9 cellular contexts compared by ENCODE assay signal in genomic region chr4:55947254-55947882, GRCh38. TPM values are rescaled to one million over a fixed set of nuclear protein-coding genes. Genes with fewer than 3 reads are reported as not detected.
DNase-seq lines count a peak whose midpoint lies in the region; ATAC-seq, FAIRE-seq and TF ChIP-seq lines count a peak whose summit lies in the region.
"Had no signal": no experiment of that assay in that cellular context is flagged by ENCODE, and none has a peak within 500 bp of the region (broad histone marks: within the 10 kb centered on the region; RNA-seq: fewer than 3 reads in every experiment).

No MANE protein-coding gene starts in this region.

- no peak for DNase-seq in CD4-positive, alpha-beta T cell
- DNase-seq in GM19239 (ENCODE audit: insufficient read length, low spot score) (no peak), T-helper 17 cell (no peak), fibroblast of villous mesenchyme (ENCODE audit: low read depth) (peak; percentile 80), T-helper 9 cell (no peak), nephron progenitor cell (no peak)
- DNase-seq in stimulated activated naive B cell treated with anti-CD40 and anti-IgM and Interleukin-4, amounts not matched to agents 10 μg/mL and 1 μg/mL and 100 μg/mL, for 72 hours = peak; percentile 34

- TF ChIP-seq CTCF in CD4-positive, alpha-beta T cell (IDR thresholded peaks at IDR 0.05) = no peak
- no peak for TF ChIP-seq CTCF in fibroblast of villous mesenchyme (IDR thresholded peaks at IDR 0.05; ENCODE audit: insufficient read depth, low read depth, low read length)
- TF ChIP-seq CTCF in nephron progenitor cell (IDR thresholded peaks at IDR 0.05) = no peak

- CTCF ChIA-PET in CD4-positive, alpha-beta T cell (lab: Charles Lee) = interaction anchor here (0.5 to 3.0 kb wide), 7 partner anchors 10 to 96 kb away, joined by 3 to 22 read pairs (median 9); no protein-coding TSS in a partner anchor

- peak overlapping the region; percentile 79 for H3K27ac ChIP-seq in CD4-positive, alpha-beta T cell (ENCODE audit: low read depth, low read length)

- FAIRE-seq in GM19239 (lab: Jason Lieb, UNC) = peak; percentile 90

- H3K27ac Mint-ChIP-seq in CD4-positive, alpha-beta T cell = peak overlapping the region; percentile 96
- peak overlapping the region; percentile 99 for H3K27ac Mint-ChIP-seq in T-helper 17 cell
- H3K27ac Mint-ChIP-seq in stimulated activated naive B cell treated with anti-CD40 and anti-IgM and Interleukin-4, amounts not matched to agents 10 μg/mL and 1 μg/mL and 100 μg/mL, for 72 hours = peak overlapping the region; percentile 98
- no peak overlapping the region for H3K27ac Mint-ChIP-seq in nephron progenitor cell

- intact Hi-C loops in CD4-positive, alpha-beta T cell (cut with DNase I, micrococcal nuclease) = loop anchor here (5.0 to 10.0 kb wide), 7 partner anchors 40 to 1030 kb away; partner anchors contain the start of genes NOA1 (in 1 of the 2), POLR2B (in 1 of the 2), SRD5A3 (in 1 of the 2) and SRP72 (in 1 of the 2)

- H3K4me3 Mint-ChIP-seq in CD4-positive, alpha-beta T cell = peak overlapping the region; percentile 90
- H3K4me3 Mint-ChIP-seq in T-helper 17 cell (peak overlapping the region; percentile 97), nephron progenitor cell (no peak overlapping the region)
- peak overlapping the region; percentile 82 to 97 for H3K4me3 Mint-ChIP-seq in stimulated activated naive B cell treated with anti-CD40 and anti-IgM and Interleukin-4, amounts not matched to agents 10 μg/mL and 1 μg/mL and 100 μg/mL, for 72 hours

- H3K27me3 ChIP-seq in CD4-positive, alpha-beta T cell (ENCODE audit: control insufficient read depth, insufficient read depth, low read length) = no peaks in the 10 kb centered on the region

- POLR2A ChIA-PET in CD4-positive, alpha-beta T cell (lab: Charles Lee) = interaction anchor here (0.5 to 3.5 kb wide), 19 partner anchors 10 to 1031 kb away, joined by 3 to 42 read pairs (median 10); partner anchors contain the start of genes AASDH, EXOC1, NOA1 and PAICS

- H3K9me3 Mint-ChIP-seq in CD4-positive, alpha-beta T cell = no peaks in the 10 kb centered on the region
- peaks cover 0 to 2% of the 10 kb centered on the region in 2 donors for H3K9me3 Mint-ChIP-seq in stimulated activated naive B cell treated with anti-CD40 and anti-IgM and Interleukin-4, amounts not matched to agents 10 μg/mL and 1 μg/mL and 100 μg/mL, for 72 hours
- no peaks in the 10 kb centered on the region for H3K9me3 Mint-ChIP-seq in nephron progenitor cell

- H3K27me3 Mint-ChIP-seq in CD4-positive, alpha-beta T cell = no peaks in the 10 kb centered on the region
- no peaks in the 10 kb centered on the region for H3K27me3 Mint-ChIP-seq in T-helper 17 cell
- H3K27me3 Mint-ChIP-seq in stimulated activated naive B cell treated with anti-CD40 and anti-IgM and Interleukin-4, amounts not matched to agents 10 μg/mL and 1 μg/mL and 100 μg/mL, for 72 hours = no peaks in the 10 kb centered on the region
- peaks cover 4% of the 10 kb centered on the region for H3K27me3 Mint-ChIP-seq in nephron progenitor cell (ENCODE audit: low read depth, poor library complexity)

- H3K9me3 ChIP-seq in CD4-positive, alpha-beta T cell (ENCODE audit: control insufficient read depth, low read length) = no peaks in the 10 kb centered on the region
- H3K9me3 ChIP-seq in T-helper 17 cell (ENCODE audit: control insufficient read depth, low read length, poor library complexity, severe bottlenecking) = no peaks in the 10 kb centered on the region
- H3K9me3 ChIP-seq: mucosa of descending colon had no signal

- ATAC-seq in CD4-positive, alpha-beta T cell (ENCODE audit: poor library complexity) = no peak
- ATAC-seq in HG03280 (IDR thresholded peaks at IDR 0.05; ENCODE audit: unreplicated experiment) (peak; percentile 38), T-helper 17 cell (peak; percentile 2)
- peak; percentile 49 to 56 for ATAC-seq in stimulated activated naive B cell treated with anti-CD40 and anti-IgM and Interleukin-4, amounts not matched to agents 10 μg/mL and 1 μg/mL and 100 μg/mL, for 72 hours (replicated peaks)

- peaks cover 58% of the 10 kb centered on the region for H3K4me1 Mint-ChIP-seq in CD4-positive, alpha-beta T cell (ENCODE audit: low read depth)
- H3K4me1 Mint-ChIP-seq in T-helper 17 cell = peaks cover 35% of the 10 kb centered on the region
- H3K4me1 Mint-ChIP-seq in stimulated activated naive B cell treated with anti-CD40 and anti-IgM and Interleukin-4, amounts not matched to agents 10 μg/mL and 1 μg/mL and 100 μg/mL, for 72 hours = peaks cover 29 to 51% of the 10 kb centered on the region in 2 donors
- H3K4me1 Mint-ChIP-seq in nephron progenitor cell = peaks cover 25% of the 10 kb centered on the region

- H3K4me3 ChIP-seq in fibroblast of villous mesenchyme (ENCODE audit: low read depth, low read length) = peak overlapping the region; percentile 72
- H3K4me3 ChIP-seq: mucosa of descending colon had no signal

- H3K36me3 Mint-ChIP-seq in CD4-positive, alpha-beta T cell (ENCODE audit: low read depth) = peaks cover 18% of the 10 kb centered on the region
- H3K36me3 Mint-ChIP-seq in T-helper 17 cell (ENCODE audit: low read depth) (no peaks in the 10 kb centered on the region), nephron progenitor cell (ENCODE audit: low read depth) (peaks cover 10% of the 10 kb centered on the region)
- H3K36me3 Mint-ChIP-seq in stimulated activated naive B cell treated with anti-CD40 and anti-IgM and Interleukin-4, amounts not matched to agents 10 μg/mL and 1 μg/mL and 100 μg/mL, for 72 hours = peaks cover 4 to 12% of the 10 kb centered on the region in 2 donors

RNA-seq across cellular contexts. Expression of gene CEP135, which starts 1.4 kb away (rescaled TPM):
- total RNA-seq in CD4-positive, alpha-beta T cell = 10 to 100 TPM; 19.6 to 21.0 TPM
- total RNA-seq in T-helper 17 cell = 10 to 100 TPM; 21.5 to 28.3 TPM
- total RNA-seq in fibroblast of villous mesenchyme = 11.0 and 12.1 TPM in 2 replicates

Comparison
In these comparisons a context has a peak if more than half of its experiments do, and no peak if none do; other contexts are left out.
1. DNase-seq: peak in fibroblast of villous mesenchyme (single experiment) and stimulated activated naive B cell treated with anti-CD40 and anti-IgM and Interleukin-4, amounts not matched to agents 10 μg/mL and 1 μg/mL and 100 μg/mL, for 72 hours (single experiment); none in CD4-positive, alpha-beta T cell (0 of 10), GM19239 (single experiment), T-helper 17 cell (0 of 3), T-helper 9 cell (single experiment) and nephron progenitor cell (single experiment).